In genomic region chr21:36945496-36946138, GRCh38 we compare ENCODE assay signal across 23 cellular contexts.
"Had no signal": no experiment of that assay in that cellular context is flagged by ENCODE, and none has a peak within 500 bp of the region (broad histone marks: within the 10 kb centered on the region; RNA-seq: fewer than 3 reads in every experiment).

No MANE protein-coding gene starts in this region.

- H3K4me1 Mint-ChIP-seq: activated CD4-positive, alpha-beta T cell treated with anti-CD3 and anti-CD28 coated beads, Interleukin-2, amount 10 ng/mL, durations not matched to agents 7 days and 5 days had no signal

- H3K9me3 Mint-ChIP-seq: activated CD4-positive, alpha-beta T cell treated with anti-CD3 and anti-CD28 coated beads, Interleukin-2, amount 10 ng/mL, durations not matched to agents 7 days and 5 days; activated naive CD4-positive, alpha-beta T cell treated with anti-CD3 and anti-CD28 coated beads, Interleukin-2, amount 50 U/mL, for 72 hours; activated T-cell treated with anti-CD3 and anti-CD28 coated beads, Interleukin-2, amount 50 U/mL, for 72 hours had no signal

- H3K79me2 ChIP-seq: hepatocyte, parathyroid adenoma had no signal

- H3K9me3 ChIP-seq: neutrophil, uterus had no signal

- H3K27me3 Mint-ChIP-seq: activated CD4-positive, alpha-beta T cell treated with anti-CD3 and anti-CD28 coated beads, Interleukin-2, amount 10 ng/mL, durations not matched to agents 7 days and 5 days; naive thymus-derived CD4-positive, alpha-beta T cell; T-helper 17 cell had no signal

- H3K27ac ChIP-seq: brain microvascular endothelial cell, hepatocyte, left lung, neutrophil, parathyroid adenoma, tibial nerve, uterus had no signal

- H3K4me3 Mint-ChIP-seq: activated CD4-positive, alpha-beta T cell treated with anti-CD3 and anti-CD28 coated beads, Interleukin-2, amount 10 ng/mL, durations not matched to agents 7 days and 5 days; activated T-cell treated with anti-CD3 and anti-CD28 coated beads, Interleukin-2, amount 50 U/mL, for 72 hours; naive thymus-derived CD4-positive, alpha-beta T cell; T-helper 17 cell had no signal

- ATAC-seq: activated naive CD4-positive, alpha-beta T cell treated with anti-CD3 and anti-CD28 coated beads, Interleukin-2, amount 50 U/mL, for 72 hours; activated T-cell treated with anti-CD3 and anti-CD28 coated beads, Interleukin-2, amount 50 U/mL, for 72 hours; left lung; mucosa of descending colon; naive thymus-derived CD4-positive, alpha-beta T cell; T-helper 17 cell had no signal

- H3K4me3 ChIP-seq: hepatocyte, left lung, mucosa of descending colon, tibial nerve, uterus had no signal

- H3K27ac Mint-ChIP-seq: activated CD4-positive, alpha-beta T cell treated with anti-CD3 and anti-CD28 coated beads, Interleukin-2, amount 10 ng/mL, durations not matched to agents 7 days and 5 days; activated naive CD4-positive, alpha-beta T cell treated with anti-CD3 and anti-CD28 coated beads, Interleukin-2, amount 50 U/mL, for 72 hours; activated T-cell treated with anti-CD3 and anti-CD28 coated beads, Interleukin-2, amount 50 U/mL, for 72 hours; naive thymus-derived CD4-positive, alpha-beta T cell had no signal

- DNase-seq: activated CD4-positive, alpha-beta T cell treated with anti-CD3 and anti-CD28 coated beads, Interleukin-2, amount 10 ng/mL, durations not matched to agents 7 days and 5 days; activated CD4-positive, CD25-positive, alpha-beta regulatory T cell; activated CD8-positive, alpha-beta memory T cell treated with anti-CD3 and anti-CD28 coated beads, Interleukin-2, amount 50 U/mL, for 48 hours; activated gamma-delta T cell; activated T-cell treated with anti-CD3 and anti-CD28 coated beads, Interleukin-2, amount 50 U/mL, for 72 hours; amygdala; brain microvascular endothelial cell; effector CD8-positive, alpha-beta T cell; left lung; mucosa of descending colon; naive thymus-derived CD4-positive, alpha-beta T cell; retina; stimulated activated CD4-positive, alpha-beta T cell treated with anti-CD3 and anti-CD28 coated beads, Interleukin-15, amount 100 ng/mL, for 24 hours; stimulated activated CD4-positive, alpha-beta T cell treated with anti-CD3 and anti-CD28 coated beads, Interleukin-4, amount 100 ng/mL, for 1 hour; stimulated activated naive CD4-positive, alpha-beta T cell treated with Interleukin-2 at 50 U/mL for 16 hours; substantia nigra; T-helper 17 cell; uterus had no signal

- H3K9ac ChIP-seq: parathyroid adenoma had no signal

- H2AFZ ChIP-seq: hepatocyte, parathyroid adenoma had no signal

- H3K4me1 ChIP-seq: left lung, parathyroid adenoma, tibial nerve, uterus had no signal

- H3K36me3 ChIP-seq: brain microvascular endothelial cell, neutrophil, uterus had no signal

- H3K27me3 ChIP-seq: brain microvascular endothelial cell, hepatocyte, left lung, neutrophil, tibial nerve, uterus had no signal

- H3K4me2 ChIP-seq: hepatocyte had no signal
